In the genomic region with DNA sequence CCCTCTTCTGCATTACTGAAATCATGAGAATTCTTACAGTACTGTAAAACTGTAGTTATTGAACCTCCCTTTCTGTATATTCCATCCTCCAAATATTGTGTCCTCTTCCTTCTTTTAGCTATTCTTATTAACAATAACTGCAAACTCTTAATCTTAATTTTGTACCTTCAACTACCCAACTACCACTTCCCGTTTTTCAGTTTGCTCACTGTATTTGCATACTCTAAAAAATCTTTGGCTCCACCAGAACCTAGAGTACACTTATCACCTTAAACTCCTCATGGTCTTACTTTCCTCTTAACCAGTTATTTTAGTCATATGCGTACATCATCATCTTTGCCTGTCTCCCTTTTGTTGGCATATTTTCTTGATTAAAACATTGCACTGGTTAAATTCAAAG, we compare ENCODE assay signal across 32 cellular contexts.
"Had no signal": no experiment of that assay in that cellular context is flagged by ENCODE, and none has a peak within 500 bp of the region (broad histone marks: within the 10 kb centered on the region; RNA-seq: fewer than 3 reads in every experiment).

No MANE protein-coding gene starts in this region.

- H3K36me3 ChIP-seq: adrenal gland, brain microvascular endothelial cell, breast epithelium had no signal

- H3K27me3 ChIP-seq: adrenal gland, body of pancreas, brain microvascular endothelial cell, breast epithelium had no signal

- ATAC-seq: activated CD8-positive, alpha-beta T cell treated with anti-CD3 and anti-CD28 coated beads for 36 hours; activated naive CD4-positive, alpha-beta T cell treated with anti-CD3 and anti-CD28 coated beads, Interleukin-2, amount 50 U/mL, for 72 hours; activated T-cell treated with anti-CD3 and anti-CD28 coated beads, Interleukin-2, amount 50 U/mL, for 4 hours; activated T-cell treated with anti-CD3 and anti-CD28 coated beads, Interleukin-2, amount 50 U/mL, for 72 hours; activated T-helper 17 cell treated with anti-CD3 and anti-CD28 coated beads, Interleukin-2, amount 50 U/mL, for 72 hours; body of pancreas had no signal

- H3K9me3 ChIP-seq: adrenal gland, body of pancreas, breast epithelium had no signal

- H3K27ac ChIP-seq: adrenal gland, body of pancreas, brain microvascular endothelial cell, breast epithelium, VCaP had no signal

- H3K4me3 ChIP-seq: adrenal gland, body of pancreas, breast epithelium had no signal

- DNase-seq: activated B cell treated with CpG ODN at 0.5 μM for 24 hours; activated CD4-positive, alpha-beta memory T cell treated with anti-CD3 and anti-CD28 coated beads for 36 hours; activated CD4-positive, alpha-beta T cell treated with anti-CD3 and anti-CD28 coated beads for 4 hours; activated CD4-positive, alpha-beta T cell treated with anti-CD3 and anti-CD28 coated beads, Interleukin-2, amount 10 ng/mL, durations not matched to agents 24 days and 14 days; activated CD4-positive, alpha-beta T cell treated with anti-CD3 and anti-CD28 coated beads, Interleukin-2, amount 50 U/mL, for 1 hour; activated CD4-positive, alpha-beta T cell treated with anti-CD3 and anti-CD28 coated beads, Interleukin-2, amount 50 U/mL, for 4 hours; activated CD4-positive, CD25-positive, alpha-beta regulatory T cell treated with anti-CD3 and anti-CD28 coated beads, Interleukin-2, amount 50 U/mL, for 72 hours; activated CD8-positive, alpha-beta memory T cell treated with anti-CD3 and anti-CD28 coated beads, Interleukin-2, amount 50 U/mL, for 4 hours; activated CD8-positive, alpha-beta T cell treated with anti-CD3 and anti-CD28 coated beads for 36 hours; activated effector memory CD4-positive, alpha-beta T cell treated with anti-CD3 and anti-CD28 coated beads, Interleukin-2, amount 50 U/mL, for 16 hours; activated gamma-delta T cell treated with Interleukin-2 at 50 U/mL for 16 hours; activated naive CD4-positive, alpha-beta T cell; activated naive CD4-positive, alpha-beta T cell treated with anti-CD3 and anti-CD28 coated beads for 36 hours; activated naive CD4-positive, alpha-beta T cell treated with anti-CD3 and anti-CD28 coated beads, Interleukin-2, amount 50 U/mL, for 16 hours; activated naive CD8-positive, alpha-beta T cell treated with anti-CD3 and anti-CD28 coated beads for 36 hours; activated T-cell treated with anti-CD3 and anti-CD28 coated beads for 4 hours; activated T-cell treated with anti-CD3 and anti-CD28 coated beads, Interleukin-2, amount 50 U/mL, for 1 hour; activated T-cell treated with anti-CD3 and anti-CD28 coated beads, Interleukin-2, amount 50 U/mL, for 4 hours; activated T-cell treated with anti-CD3 and anti-CD28 coated beads, Interleukin-2, amount 50 U/mL, for 72 hours; adrenal gland; amniotic stem cell; aorta; body of pancreas; brain microvascular endothelial cell; central memory CD4-positive, alpha-beta T cell; T-helper 1 cell; T-helper 2 cell; T-helper 9 cell had no signal

- H3K4me1 ChIP-seq: adrenal gland, body of pancreas, breast epithelium had no signal
